11 cellular contexts compared by ENCODE assay signal in genomic region chr4:185847352-185848078, GRCh38. TPM values are rescaled to one million over a fixed set of nuclear protein-coding genes. Genes with fewer than 3 reads are reported as not detected.
DNase-seq lines count a peak whose midpoint lies in the region; ATAC-seq, FAIRE-seq and TF ChIP-seq lines count a peak whose summit lies in the region.
"Had no signal": no experiment of that assay in that cellular context is flagged by ENCODE, and none has a peak within 500 bp of the region (broad histone marks: within the 10 kb centered on the region; RNA-seq: fewer than 3 reads in every experiment).

No MANE protein-coding gene starts in this region.

- H3K4me1 ChIP-seq in neuronal stem cell (ENCODE audit: control insufficient read depth in 2 of 2, insufficient read depth in 1 of 2, low read depth in 1 of 2, low read length in 2 of 2), result peaks cover 2 to 6% of the 10 kb centered on the region in 2 donors
- H3K4me1 ChIP-seq in thyroid gland, result no peaks in the 10 kb centered on the region

- TF ChIP-seq CTCF in D721Med (IDR thresholded peaks at IDR 0.05; ENCODE audit: insufficient read depth, missing control alignments) (no peak), thyroid gland (IDR thresholded peaks at IDR 0.05) (no peak)

- peak overlapping the region; percentile 36 for H2AFZ ChIP-seq in neuronal stem cell (ENCODE audit: low read length)

- H2BK12ac ChIP-seq in neuronal stem cell (ENCODE audit: low read length), result no peak overlapping the region

- no peak overlapping the region for H2BK120ac ChIP-seq in neuronal stem cell (ENCODE audit: low read depth, low read length)

- H3K4me3 ChIP-seq in neuronal stem cell (ENCODE audit: low read length in 2 of 2), result no peak overlapping the region
- no peak overlapping the region for H3K4me3 ChIP-seq in thyroid gland (replicated peaks in 1 of 3)

- intact Hi-C loops in thyroid gland (cut with DNase I), result no loop called here

- H3K4me2 ChIP-seq in neuronal stem cell (ENCODE audit: insufficient read depth, low read length, poor library complexity, severe bottlenecking), result no peak overlapping the region
- H3K4me2 ChIP-seq: KMS-11 had no signal

- H4K8ac ChIP-seq in neuronal stem cell (ENCODE audit: low read depth, low read length), result no peak overlapping the region

- TF ChIP-seq POLR2A in thyroid gland (IDR thresholded peaks at IDR 0.05), result no peak

- FAIRE-seq in D721Med (lab: Jason Lieb, UNC), result peak; percentile 32

- no peak overlapping the region for H3K18ac ChIP-seq in neuronal stem cell (ENCODE audit: low read length)

- WGBS in neuronal stem cell (ENCODE audit: extremely low coverage in 2 of 2, insufficient read length in 2 of 2, insufficient replicate concordance in 1 of 2), 2 donors, result no CpG with 5 or more reads among the region's 13 CpGs
- 74 to 79% methylated on average over 13 of the region's 13 CpGs for WGBS in thyroid gland, 2 donors

- H3K79me1 ChIP-seq in neuronal stem cell (ENCODE audit: low read depth, low read length), result no peaks in the 10 kb centered on the region

- H3K27ac ChIP-seq in neuronal stem cell (replicated peaks; ENCODE audit: low read length) (no peak overlapping the region), thyroid gland (no peak overlapping the region)
- H3K27ac ChIP-seq: KMS-11 had no signal

- DNase-seq in D721Med (ENCODE audit: insufficient read length, low spot score) (no peak), NCI-H460 (ENCODE audit: extremely low read depth, low read depth) (peak; percentile 98), neuronal stem cell (ENCODE audit: low spot score) (no peak), OCI-M2 (lab: John Stamatoyannopoulos, UW; ENCODE audit: unreplicated experiment) (no peak), thyroid gland (no peak)
- DNase-seq in central memory CD4-positive, alpha-beta T cell, result no peak
- DNase-seq: activated naive CD4-positive, alpha-beta T cell treated with anti-CD3 and anti-CD28 coated beads, Interleukin-2, amount 10 ng/mL, durations not matched to agents 7 days and 5 days; GDM1 had no signal

- peak; percentile 88 for ATAC-seq in esophagus mucosa
- no peak for ATAC-seq in HG03342 (IDR thresholded peaks at IDR 0.05; ENCODE audit: unreplicated experiment)

- H3K36me3 ChIP-seq in neuronal stem cell (replicated peaks in 1 of 2; ENCODE audit: control insufficient read depth in 2 of 2, insufficient read depth in 2 of 2, low read length in 2 of 2) (no peaks in the 10 kb centered on the region), thyroid gland (no peaks in the 10 kb centered on the region)

- H3K27me3 ChIP-seq in neuronal stem cell (ENCODE audit: control insufficient read depth in 3 of 3, insufficient read depth in 3 of 3, low read depth in 1 of 3, low read length in 3 of 3) (no peaks in the 10 kb centered on the region), thyroid gland (no peaks in the 10 kb centered on the region)

- no peak overlapping the region for H3K14ac ChIP-seq in neuronal stem cell (ENCODE audit: low read length)

- no peak overlapping the region for H3K4ac ChIP-seq in neuronal stem cell (ENCODE audit: low read length)

- no peak overlapping the region for H4K91ac ChIP-seq in neuronal stem cell (ENCODE audit: low read depth, low read length, poor library complexity)

- H2AK5ac ChIP-seq in neuronal stem cell (ENCODE audit: low read depth, low read length), result no peak overlapping the region

- H2BK15ac ChIP-seq in neuronal stem cell (ENCODE audit: low read length), result no peak overlapping the region

- H3K9me3 ChIP-seq in neuronal stem cell (replicated peaks in 1 of 2; ENCODE audit: control insufficient read depth in 2 of 2, insufficient read depth in 1 of 2, low read depth in 1 of 2, low read length in 2 of 2), result peaks cover 0 to 11% of the 10 kb centered on the region in 2 donors
- H3K9me3 ChIP-seq in thyroid gland, result no peaks in the 10 kb centered on the region

- H3K9ac ChIP-seq in neuronal stem cell (ENCODE audit: low read depth, low read length, poor library complexity), result no peak overlapping the region
- H3K9ac ChIP-seq: KMS-11 had no signal

- H3K23ac ChIP-seq in neuronal stem cell (ENCODE audit: low read depth, low read length, poor library complexity), result no peak overlapping the region

- H2BK5ac ChIP-seq in neuronal stem cell (ENCODE audit: low read length), result no peak overlapping the region

RNA-seq across cellular contexts. Expression of gene SORBS2, which starts 35.5 kb away (rescaled TPM):
- total RNA-seq in NCI-H460 (2014; rRNA removed; shearing (Covaris generic)), result 22.0 and 23.8 TPM in 2 replicates
- 22.1 and 24.3 TPM in 2 replicates for polyA plus RNA-seq in NCI-H460 (2014; cell fraction: nucleus; rRNA removed)
- total RNA-seq in esophagus mucosa, result 9.3 TPM
- 79.5 TPM for polyA plus RNA-seq in neuronal stem cell (2013, experiment 1 of 2)
- polyA plus RNA-seq in neuronal stem cell (2013, experiment 2 of 2), result 78.3 TPM
- 100 to 1,000 TPM; 290 to 437 (median 377) TPM for total RNA-seq in thyroid gland

Comparison
In these comparisons a context has a peak if more than half of its experiments do, and no peak if none do; other contexts are left out.
1. RNA of gene SORBS2, which starts 35.5 kb away (total RNA-seq): 290 to 437 TPM in thyroid gland; 22.0 to 23.8 TPM in NCI-H460 and 9.3 TPM in esophagus mucosa (single experiment); every median in the first group is over 10 times any median in the second.